Comparison of ENCODE assay signal across 13 cellular contexts in genomic region chr20:32752458-32753250, GRCh38. TPM values are rescaled to one million over a fixed set of nuclear protein-coding genes. Genes with fewer than 3 reads are reported as not detected.
A peak's percentile ranks its signal among the peaks of the same experiment; 100 is the strongest.
DNase-seq lines count a peak whose midpoint lies in the region; TF ChIP-seq lines count a peak whose summit lies in the region.
"Had no signal": no experiment of that assay in that cellular context is flagged by ENCODE, and none has a peak within 500 bp of the region (broad histone marks: within the 10 kb centered on the region; RNA-seq: fewer than 3 reads in every experiment).

No MANE protein-coding gene starts in this region.

- no peaks in the 10 kb centered on the region for H3K79me2 ChIP-seq in osteoblast (ENCODE audit: insufficient read depth, low read length)

- H3K4me3 Mint-ChIP-seq in activated CD4-positive, alpha-beta memory T cell treated with anti-CD3 and anti-CD28 coated beads for 36 hours: no peak overlapping the region
- H3K4me3 Mint-ChIP-seq in activated CD4-positive, alpha-beta memory T cell treated with anti-CD3 and anti-CD28 coated beads, Interleukin-2, amount 10 ng/mL, durations not matched to agents 7 days and 5 days: no peak overlapping the region
- H3K4me3 Mint-ChIP-seq: activated T-cell treated with anti-CD3 and anti-CD28 coated beads, Interleukin-2, amount 50 U/mL, for 4 hours; naive thymus-derived CD4-positive, alpha-beta T cell had no signal

- H3K4me1 Mint-ChIP-seq in activated CD4-positive, alpha-beta memory T cell treated with anti-CD3 and anti-CD28 coated beads for 36 hours (ENCODE audit: low read depth): peaks cover 6% of the 10 kb centered on the region
- peaks cover 2% of the 10 kb centered on the region for H3K4me1 Mint-ChIP-seq in activated CD4-positive, alpha-beta memory T cell treated with anti-CD3 and anti-CD28 coated beads, Interleukin-2, amount 10 ng/mL, durations not matched to agents 7 days and 5 days

- peak overlapping the region; percentile 93 for H3K27ac ChIP-seq in osteoblast (ENCODE audit: low read depth, low read length)
- H3K27ac ChIP-seq: colonic mucosa, skin epidermis had no signal

- H4K20me1 ChIP-seq in osteoblast (ENCODE audit: insufficient read depth, low read length): no peaks in the 10 kb centered on the region

- no peak overlapping the region for H3K4me3 ChIP-seq in choroid plexus epithelial cell (ENCODE audit: low read depth, low read length)
- peak overlapping the region; percentile 41 for H3K4me3 ChIP-seq in osteoblast (ENCODE audit: insufficient read depth, low read length)
- H3K4me3 ChIP-seq in H7 (ENCODE audit: insufficient read depth, low read depth, low read length): no peak overlapping the region
- H3K4me3 ChIP-seq: colonic mucosa, skin epidermis had no signal

- H3K27me3 ChIP-seq in osteoblast (ENCODE audit: insufficient read depth, low read length) (no peaks in the 10 kb centered on the region), H7 (ENCODE audit: control insufficient read depth, insufficient read depth, low read length) (no peaks in the 10 kb centered on the region)
- H3K27me3 ChIP-seq: colonic mucosa had no signal

- no peak overlapping the region for H3K27ac Mint-ChIP-seq in activated CD4-positive, alpha-beta memory T cell treated with anti-CD3 and anti-CD28 coated beads for 36 hours
- no peak overlapping the region for H3K27ac Mint-ChIP-seq in activated CD4-positive, alpha-beta memory T cell treated with anti-CD3 and anti-CD28 coated beads, Interleukin-2, amount 10 ng/mL, durations not matched to agents 7 days and 5 days
- H3K27ac Mint-ChIP-seq: naive thymus-derived CD4-positive, alpha-beta T cell had no signal

- H3K4me2 ChIP-seq in osteoblast (ENCODE audit: insufficient read depth, low read length): peak overlapping the region; percentile 75

- no peaks in the 10 kb centered on the region for H3K9me3 Mint-ChIP-seq in activated CD4-positive, alpha-beta memory T cell treated with anti-CD3 and anti-CD28 coated beads for 36 hours
- no peaks in the 10 kb centered on the region for H3K9me3 Mint-ChIP-seq in activated CD4-positive, alpha-beta memory T cell treated with anti-CD3 and anti-CD28 coated beads, Interleukin-2, amount 10 ng/mL, durations not matched to agents 7 days and 5 days
- H3K9me3 Mint-ChIP-seq: activated T-cell treated with anti-CD3 and anti-CD28 coated beads, Interleukin-2, amount 50 U/mL, for 4 hours; naive thymus-derived CD4-positive, alpha-beta T cell had no signal

- H3K27me3 Mint-ChIP-seq in activated CD4-positive, alpha-beta memory T cell treated with anti-CD3 and anti-CD28 coated beads for 36 hours: no peaks in the 10 kb centered on the region
- H3K27me3 Mint-ChIP-seq in activated CD4-positive, alpha-beta memory T cell treated with anti-CD3 and anti-CD28 coated beads, Interleukin-2, amount 10 ng/mL, durations not matched to agents 7 days and 5 days: no peaks in the 10 kb centered on the region

- peak; percentile 32 for DNase-seq in activated CD4-positive, alpha-beta memory T cell treated with anti-CD3 and anti-CD28 coated beads for 36 hours
- no peak for DNase-seq in activated CD4-positive, alpha-beta memory T cell treated with anti-CD3 and anti-CD28 coated beads, Interleukin-2, amount 10 ng/mL, durations not matched to agents 7 days and 5 days
- DNase-seq in NCI-H226: peak; percentile 73
- DNase-seq in choroid plexus epithelial cell (ENCODE audit: low read depth): peak; percentile 62
- DNase-seq in osteoblast (ENCODE audit: insufficient read length, low spot score, missing footprints): peak; percentile 92
- no peak for DNase-seq in H7
- no peak for DNase-seq in activated CD4-positive, alpha-beta T cell treated with anti-CD3 and anti-CD28 coated beads for 1 hour
- no peak for DNase-seq in HEK293T (ENCODE audit: extremely low spot score)
- DNase-seq: activated T-cell treated with anti-CD3 and anti-CD28 coated beads, Interleukin-2, amount 50 U/mL, for 4 hours; colonic mucosa; naive thymus-derived CD4-positive, alpha-beta T cell; NCI-H510A had no signal

- POLR2A ChIA-PET in activated CD4-positive, alpha-beta memory T cell treated with anti-CD3 and anti-CD28 coated beads for 36 hours (lab: Charles Lee): interaction anchor here (1.3 kb wide), 1 partner anchor 9 kb away, joined by 5 read pairs; the partner anchor contains the start of gene COMMD7
- POLR2A ChIA-PET in activated CD4-positive, alpha-beta memory T cell treated with anti-CD3 and anti-CD28 coated beads, Interleukin-2, amount 10 ng/mL, durations not matched to agents 7 days and 5 days (lab: Charles Lee): no interaction called here
- POLR2A ChIA-PET in HEK293T (lab: Yijun Ruan, JAX): no interaction called here

- H2AFZ ChIP-seq in osteoblast (ENCODE audit: low read length): peak overlapping the region; percentile 87

- H3K4me1 ChIP-seq in osteoblast (ENCODE audit: insufficient read depth, low read length): peaks cover 23% of the 10 kb centered on the region
- H3K4me1 ChIP-seq: colonic mucosa had no signal

- no peaks in the 10 kb centered on the region for H3K36me3 Mint-ChIP-seq in activated CD4-positive, alpha-beta memory T cell treated with anti-CD3 and anti-CD28 coated beads for 36 hours
- H3K36me3 Mint-ChIP-seq in activated CD4-positive, alpha-beta memory T cell treated with anti-CD3 and anti-CD28 coated beads, Interleukin-2, amount 10 ng/mL, durations not matched to agents 7 days and 5 days (ENCODE audit: low read depth): no peaks in the 10 kb centered on the region
- H3K36me3 Mint-ChIP-seq: naive thymus-derived CD4-positive, alpha-beta T cell had no signal

- intact Hi-C loops in activated CD4-positive, alpha-beta memory T cell treated with anti-CD3 and anti-CD28 coated beads for 36 hours (cut with micrococcal nuclease): no loop called here

- TF ChIP-seq CTCF in choroid plexus epithelial cell (conservative IDR thresholded peaks at IDR 0.05; ENCODE audit: low read depth, low read length) (no peak), osteoblast (IDR thresholded peaks at IDR 0.05; ENCODE audit: extremely low read depth, low read depth, low read length) (no peak)

- no peaks in the 10 kb centered on the region for H3K9me3 ChIP-seq in osteoblast (ENCODE audit: low read depth, low read length)
- H3K9me3 ChIP-seq: colonic mucosa had no signal

- H3K36me3 ChIP-seq in osteoblast (ENCODE audit: insufficient read depth, low read length) (no peaks in the 10 kb centered on the region), H7 (replicated peaks; ENCODE audit: control insufficient read depth, insufficient read depth, low read length) (no peaks in the 10 kb centered on the region)
- H3K36me3 ChIP-seq: colonic mucosa had no signal

- CTCF ChIA-PET in activated CD4-positive, alpha-beta memory T cell treated with anti-CD3 and anti-CD28 coated beads for 36 hours (lab: Charles Lee): interaction anchor here (0.7 to 1.0 kb wide), 2 partner anchors 25 to 192 kb away, joined by 3 to 6 read pairs; no protein-coding TSS in a partner anchor
- CTCF ChIA-PET in activated CD4-positive, alpha-beta memory T cell treated with anti-CD3 and anti-CD28 coated beads, Interleukin-2, amount 10 ng/mL, durations not matched to agents 7 days and 5 days (lab: Charles Lee): interaction anchor here (1.8 kb wide), 1 partner anchor 26 kb away, joined by 3 read pairs; no protein-coding TSS in a partner anchor
- CTCF ChIA-PET in HEK293T (lab: Yijun Ruan, JAX): interaction anchor here (0.6 kb wide), 1 partner anchor 11 kb away, joined by 3 read pairs; no protein-coding TSS in a partner anchor

TF ChIP-seq in HEK293T, 16 proteins besides CTCF, POLR2A, EP300 and RAD21:
- TF ChIP-seq LEF1 (IDR thresholded peaks at IDR 0.05; ENCODE audit: borderline replicate concordance) (no peak), L3MBTL2 (conservative IDR thresholded peaks at IDR 0.05) (no peak), FOXA1 (IDR thresholded peaks at IDR 0.05) (no peak), ARNT (IDR thresholded peaks at IDR 0.05) (no peak), PKNOX1 (IDR thresholded peaks at IDR 0.05) (no peak), ELF4 (IDR thresholded peaks at IDR 0.05) (no peak), SP1 (IDR thresholded peaks at IDR 0.05) (no peak), SUZ12 (IDR thresholded peaks at IDR 0.05) (no peak), TARDBP (IDR thresholded peaks at IDR 0.05) (no peak), NFRKB (IDR thresholded peaks at IDR 0.05) (no peak), CTBP1 (IDR thresholded peaks at IDR 0.05; ENCODE audit: borderline replicate concordance) (no peak), HDGF (IDR thresholded peaks at IDR 0.05; ENCODE audit: borderline replicate concordance) (no peak), ZNF384 (IDR thresholded peaks at IDR 0.05) (no peak), BHLHE40 (IDR thresholded peaks at IDR 0.05; ENCODE audit: borderline replicate concordance) (no peak), FOXM1 (IDR thresholded peaks at IDR 0.05; ENCODE audit: borderline replicate concordance) (no peak), FOXK2 (IDR thresholded peaks at IDR 0.05) (no peak)

RNA-seq across cellular contexts. Expression of gene COMMD7, which starts 9.4 kb away (rescaled TPM):
- total RNA-seq in activated CD4-positive, alpha-beta memory T cell treated with anti-CD3 and anti-CD28 coated beads for 36 hours: 10 to 100 TPM; 38.1 to 39.6 TPM
- 10 to 100 TPM; 61.7 to 62.6 TPM for total RNA-seq in activated CD4-positive, alpha-beta memory T cell treated with anti-CD3 and anti-CD28 coated beads, Interleukin-2, amount 10 ng/mL, durations not matched to agents 7 days and 5 days
- total RNA-seq in osteoblast: 61.2 and 69.2 TPM in 2 replicates
- total RNA-seq in H7 (2014; rRNA removed; shearing (Covaris generic)): 49.7 and 52.6 TPM in 2 replicates

RNA-seq across cellular contexts. Expression of gene DNMT3B, which starts 9.5 kb away (rescaled TPM):
- total RNA-seq in activated CD4-positive, alpha-beta memory T cell treated with anti-CD3 and anti-CD28 coated beads for 36 hours: 1 to 10 TPM; 1.7 to 2.0 TPM
- total RNA-seq in activated CD4-positive, alpha-beta memory T cell treated with anti-CD3 and anti-CD28 coated beads, Interleukin-2, amount 10 ng/mL, durations not matched to agents 7 days and 5 days: 1 to 10 TPM; 2.2 to 2.4 TPM
- 2.4 and 2.5 TPM in 2 replicates for total RNA-seq in osteoblast
- total RNA-seq in H7 (2014; rRNA removed; shearing (Covaris generic)): 496 and 585 TPM in 2 replicates

Comparison
In these comparisons a context has a peak if more than half of its experiments do, and no peak if none do; other contexts are left out.
1. DNase-seq: peak in activated CD4-positive, alpha-beta memory T cell treated with anti-CD3 and anti-CD28 coated beads for 36 hours (single experiment), NCI-H226 (single experiment), choroid plexus epithelial cell (single experiment) and osteoblast (single experiment); none in activated CD4-positive, alpha-beta memory T cell treated with anti-CD3 and anti-CD28 coated beads, Interleukin-2, amount 10 ng/mL, durations not matched to agents 7 days and 5 days (single experiment), H7 (single experiment), activated CD4-positive, alpha-beta T cell treated with anti-CD3 and anti-CD28 coated beads for 1 hour (single experiment) and HEK293T (single experiment).
2. RNA of gene DNMT3B, which starts 9.5 kb away (total RNA-seq): 496 to 585 TPM in H7; 2.4 to 2.5 TPM in osteoblast, 2.2 to 2.4 TPM in activated CD4-positive, alpha-beta memory T cell treated with anti-CD3 and anti-CD28 coated beads, Interleukin-2, amount 10 ng/mL, durations not matched to agents 7 days and 5 days and 1.7 to 2.0 TPM in activated CD4-positive, alpha-beta memory T cell treated with anti-CD3 and anti-CD28 coated beads for 36 hours; every median in the first group is over 100 times any median in the second.